In genomic region chr17:29369831-29370735, GRCh38 we compare ENCODE assay signal across 8 cellular contexts. TPM values are rescaled to one million over a fixed set of nuclear protein-coding genes. Genes with fewer than 3 reads are reported as not detected.
DNase-seq lines count a peak whose midpoint lies in the region; ATAC-seq, FAIRE-seq and TF ChIP-seq lines count a peak whose summit lies in the region.

No MANE protein-coding gene starts in this region.

- no peaks in the 10 kb centered on the region for H3K4me1 ChIP-seq in keratinocyte (ENCODE audit: control insufficient read depth, extremely low read depth, insufficient read depth, low read length)

- POLR2A ChIA-PET in activated B cell treated with CpG ODN at 0.5 μM for 24 hours (lab: Charles Lee), result interaction anchor here (0.6 to 1.7 kb wide), 8 partner anchors 20 to 247 kb away, joined by 3 to 12 read pairs (median 4); partner anchors contain the start of genes ABHD15, NUFIP2 and TAOK1

- peak; percentile 46 for TF ChIP-seq CTCF in activated B cell treated with CpG ODN at 0.5 μM for 24 hours (IDR thresholded peaks at IDR 0.05)
- peak; percentile 54 to 72 (median 68) for TF ChIP-seq CTCF in keratinocyte (optimal IDR thresholded peaks at IDR 0.05 in 1 of 3, IDR thresholded peaks at IDR 0.05 in 1 of 3, conservative IDR thresholded peaks at IDR 0.05 in 1 of 3; ENCODE audit: extremely low read depth in 1 of 3, insufficient read depth in 2 of 3, low read length in 3 of 3)

- H3K4me3 Mint-ChIP-seq in activated B cell treated with CpG ODN at 0.5 μM for 24 hours, result no peak overlapping the region

- ATAC-seq in HG02759 (IDR thresholded peaks at IDR 0.05; ENCODE audit: unreplicated experiment), result peak; percentile 62
- ATAC-seq in activated B cell treated with CpG ODN at 0.5 μM for 24 hours (ENCODE audit: low read depth), result peak; percentile 92
- no peak for ATAC-seq in GM18870 (IDR thresholded peaks at IDR 0.05; ENCODE audit: unreplicated experiment)

- H3K27ac ChIP-seq in keratinocyte (ENCODE audit: control insufficient read depth, insufficient read depth, low read length), result no peak overlapping the region

- H3K36me3 Mint-ChIP-seq in activated B cell treated with CpG ODN at 0.5 μM for 24 hours (ENCODE audit: low read depth), result no peaks in the 10 kb centered on the region

- no peaks in the 10 kb centered on the region for H3K36me3 ChIP-seq in keratinocyte (ENCODE audit: control insufficient read depth in 2 of 2, extremely low read depth in 1 of 2, insufficient read depth in 2 of 2, low read length in 2 of 2)

- intact Hi-C loops in activated B cell treated with CpG ODN at 0.5 μM for 24 hours (cut with micrococcal nuclease), result loop anchor here (1.0 to 5.0 kb wide), 5 partner anchors 20 to 223 kb away; partner anchors contain the start of genes NUFIP2 and TAOK1

- H3K4me1 Mint-ChIP-seq in activated B cell treated with CpG ODN at 0.5 μM for 24 hours, result no peaks in the 10 kb centered on the region

- no peak overlapping the region for H3K27ac Mint-ChIP-seq in activated B cell treated with CpG ODN at 0.5 μM for 24 hours

- H3K27me3 ChIP-seq in keratinocyte (ENCODE audit: control insufficient read depth, extremely low read depth, insufficient read depth, low read length), result no peaks in the 10 kb centered on the region

- CTCF ChIA-PET in activated B cell treated with CpG ODN at 0.5 μM for 24 hours (lab: Charles Lee), result interaction anchor here (0.6 to 4.1 kb wide), 35 partner anchors 8 to 269 kb away, joined by 3 to 61 read pairs (median 4); partner anchors contain the start of genes ABHD15, ANKRD13B, TAOK1 and TP53I13

- no peaks in the 10 kb centered on the region for H3K9me1 ChIP-seq in keratinocyte (ENCODE audit: control insufficient read depth, extremely low read depth, insufficient read depth, low read length)

- peak overlapping the region in 1 of 3 experiments; percentile 18 for H3K4me3 ChIP-seq in keratinocyte (ENCODE audit: control insufficient read depth in 2 of 3, extremely low read depth in 1 of 3, insufficient read depth in 2 of 3, low read depth in 1 of 3, low read length in 3 of 3)

- no peaks in the 10 kb centered on the region for H3K9me3 ChIP-seq in keratinocyte (ENCODE audit: control insufficient read depth, low read depth, low read length)

- DNase-seq in COR-L47 (lab: John Stamatoyannopoulos, UW) (peak; percentile 58), NCI-H226 (peak; percentile 68), activated B cell treated with CpG ODN at 0.5 μM for 24 hours (peak; percentile 29), cerebellar cortex (ENCODE audit: low spot score) (peak; percentile 88), keratinocyte (ENCODE audit: low read depth, low spot score) (peak; percentile 33)
- peak; percentile 19 for DNase-seq in stimulated activated CD4-positive, alpha-beta T cell treated with anti-CD3 and anti-CD28 coated beads, Interleukin-12 subunit alpha, Interleukin-12 subunit beta, amount 100 ng/mL, for 4 hours

- no peaks in the 10 kb centered on the region for H4K20me1 ChIP-seq in keratinocyte (ENCODE audit: control insufficient read depth, extremely low read depth, insufficient read depth, low read length)

- no peaks in the 10 kb centered on the region for H3K79me2 ChIP-seq in keratinocyte (ENCODE audit: control insufficient read depth, insufficient read depth, low read length)

- dilution Hi-C loops in keratinocyte (cut with MboI; ENCODE audit: extremely low pct_ligation_motif_present, low sequenced_read_pairs), result no loop called here

- H3K27me3 Mint-ChIP-seq in activated B cell treated with CpG ODN at 0.5 μM for 24 hours, result no peaks in the 10 kb centered on the region

- H3K9ac ChIP-seq in keratinocyte (ENCODE audit: control insufficient read depth, extremely low read depth, insufficient read depth, low read length), result peak overlapping the region; percentile 16

- peak overlapping the region; percentile 89 for H2AFZ ChIP-seq in keratinocyte (ENCODE audit: control insufficient read depth, low read length)

- no peaks in the 10 kb centered on the region for H3K9me3 Mint-ChIP-seq in activated B cell treated with CpG ODN at 0.5 μM for 24 hours

- peak; percentile 93 for FAIRE-seq in keratinocyte (lab: Jason Lieb, UNC)

- H3K4me2 ChIP-seq in keratinocyte (ENCODE audit: control insufficient read depth, extremely low read depth, insufficient read depth, low read depth, low read length), result peak overlapping the region; percentile 73

RNA-seq across cellular contexts. Expression of gene TAOK1, which starts 20.1 kb away (rescaled TPM):
- 55.1 and 55.5 TPM in 2 replicates for total RNA-seq in activated B cell treated with CpG ODN at 0.5 μM for 24 hours
- 17.8 to 26.7 TPM (median 19.4 TPM) in 3 replicates for polyA plus RNA-seq in keratinocyte
- polyA plus RNA-seq in keratinocyte (2011; ENCODE audit: low read depth), result 55.6 TPM
- 12.0 and 21.3 TPM in 2 replicates for polyA plus RNA-seq in keratinocyte (2011; cell fraction: cytosol; rRNA removed)
- 26.7 and 33.4 TPM in 2 replicates for polyA plus RNA-seq in keratinocyte (2011; cell fraction: nucleus; rRNA removed)
- 15.1 and 20.0 TPM in 2 replicates for polyA plus RNA-seq in keratinocyte (2012; ENCODE audit: low replicate concordance)
- 25.2 to 92.6 TPM (median 47.6 TPM) in 3 replicates for polyA minus RNA-seq in keratinocyte
- 36.8 TPM for polyA minus RNA-seq in keratinocyte (2011; cell fraction: cytosol; rRNA and poly(A)+ RNA removed)
- polyA minus RNA-seq in keratinocyte (2011; cell fraction: nucleus; rRNA and poly(A)+ RNA removed), result 44.7 and 107 TPM in 2 replicates

Comparison
In these comparisons a context has a peak if more than half of its experiments do, and no peak if none do; other contexts are left out.
1. DNase-seq: peak in every context shown above with its lines; median percentile 88 in cerebellar cortex; 68 in NCI-H226; 58 in COR-L47; 33 in keratinocyte; 29 in activated B cell treated with CpG ODN at 0.5 μM for 24 hours; 19 in stimulated activated CD4-positive, alpha-beta T cell treated with anti-CD3 and anti-CD28 coated beads, Interleukin-12 subunit alpha, Interleukin-12 subunit beta, amount 100 ng/mL, for 4 hours.